In the genomic region with DNA sequence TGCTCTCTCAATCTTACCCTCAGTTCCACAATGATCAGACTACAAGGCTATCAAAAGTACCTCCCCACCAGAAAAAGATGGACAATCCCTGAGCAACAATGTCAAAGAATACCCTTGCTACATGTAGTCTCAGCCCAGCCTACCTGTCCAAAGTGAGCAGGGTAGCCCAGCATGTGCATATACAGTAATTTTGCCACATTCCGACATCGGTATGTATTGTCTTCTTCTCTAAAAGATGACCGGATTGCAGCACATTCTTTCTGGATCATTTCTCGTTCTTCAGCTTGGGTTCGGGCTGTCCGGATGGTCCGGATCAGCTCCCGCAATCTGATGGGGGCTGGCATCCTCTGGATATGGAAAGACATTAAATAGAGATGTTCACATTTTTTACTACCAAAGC, we compare ENCODE assay signal across 18 cellular contexts. TPM values are rescaled to one million over a fixed set of nuclear protein-coding genes. Genes with fewer than 3 reads are reported as not detected.
DNase-seq lines count a peak whose midpoint lies in the region; ATAC-seq, FAIRE-seq and TF ChIP-seq lines count a peak whose summit lies in the region.
"Had no signal": no experiment of that assay in that cellular context is flagged by ENCODE, and none has a peak within 500 bp of the region (broad histone marks: within the 10 kb centered on the region; RNA-seq: fewer than 3 reads in every experiment).

No MANE protein-coding gene starts in this region.

- H3K79me2 ChIP-seq in HepG2 (ENCODE audit: insufficient read depth, low read length): peaks cover 83% of the 10 kb centered on the region

- intact Hi-C loops in HepG2 (cut with micrococcal nuclease; ENCODE audit: unreplicated experiment) (no loop called here), right lobe of liver (cut with DNase I) (no loop called here)
- intact Hi-C loops in CD4-positive, alpha-beta T cell (cut with DNase I, micrococcal nuclease): no loop called here

- H3K4me2 ChIP-seq in HepG2 (ENCODE audit: low read depth, low read length): no peak overlapping the region
- H3K4me2 ChIP-seq: BLaER1 treated with 17β-estradiol and CSF1 and Interleukin-3, amounts not matched to agents 10 nM and 100 nM; GM23338 had no signal

- 98% methylated on average over 8 of the region's 8 CpGs for WGBS in HepG2 (ENCODE audit: low lambda C conversion rate)
- WGBS in right lobe of liver (ENCODE audit: insufficient coverage, low coverage, low lambda C conversion rate, missing lambda C conversion rate): 91% methylated on average over 8 of the region's 8 CpGs
- WGBS in small intestine, 3 donors: 90 to 97% (median 92%) methylated on average over 8 of the region's 8 CpGs

- no peak for TF ChIP-seq EP300 in HepG2 (IDR thresholded peaks at IDR 0.05; ENCODE audit: low read depth in 2 of 2, low read length in 2 of 2)
- no peak for TF ChIP-seq EP300 in HepG2 (CRISPR knock-in tag; IDR thresholded peaks at IDR 0.05; ENCODE audit: borderline replicate concordance)

- ATAC-seq in HepG2 (no peak), right lobe of liver (no peak), HG03135 (IDR thresholded peaks at IDR 0.05; ENCODE audit: unreplicated experiment) (no peak)
- ATAC-seq in stimulated activated effector memory CD8-positive, alpha-beta T cell treated with anti-CD3 and anti-CD28 coated beads, Interleukin-12 subunit alpha, Interleukin-12 subunit beta, amount 100 ng/mL, for 72 hours: no peak
- ATAC-seq in CD4-positive, alpha-beta T cell (ENCODE audit: poor library complexity): no peak
- ATAC-seq: GM23338 had no signal

- no TSS peak for BruUV-seq in HepG2 (replicated peaks; lab: Mats Ljungman, UMichigan)

- no peaks in the 10 kb centered on the region for H3K9me3 Mint-ChIP-seq in endothelial cell (ENCODE audit: unreplicated experiment)
- no peaks in the 10 kb centered on the region for H3K9me3 Mint-ChIP-seq in stimulated activated effector memory CD8-positive, alpha-beta T cell treated with anti-CD3 and anti-CD28 coated beads, Interleukin-12 subunit alpha, Interleukin-12 subunit beta, amount 100 ng/mL, for 72 hours
- no peaks in the 10 kb centered on the region for H3K9me3 Mint-ChIP-seq in CD4-positive, alpha-beta T cell
- H3K9me3 Mint-ChIP-seq: CD8-positive, alpha-beta memory T cell; GM23338 had no signal

- in situ Hi-C loops in HepG2 (cut with HindIII; ENCODE audit: extremely low pct_ligation_motif_present, low pct_unique_long_range_greater_than_20kb): no loop called here

- H3K4me3 ChIP-seq in HepG2 (replicated peaks in 1 of 3; ENCODE audit: insufficient read depth in 1 of 3, low read depth in 2 of 3, low read length in 3 of 3) (no peak overlapping the region), right lobe of liver (no peak overlapping the region), neutrophil (ENCODE audit: low read depth in 1 of 2, low read length in 1 of 2) (no peak overlapping the region), small intestine (ENCODE audit: low read depth in 1 of 2, low read length in 2 of 2) (no peak overlapping the region)
- H3K4me3 ChIP-seq: BLaER1 treated with 17β-estradiol and CSF1 and Interleukin-3, amounts not matched to agents 10 nM and 100 nM; GM23338 had no signal

- DNase-seq in HepG2 (ENCODE audit: low spot score): no peak
- no peak for DNase-seq in right lobe of liver
- no peak for DNase-seq in endothelial cell (ENCODE audit: low spot score)
- DNase-seq in stimulated activated effector memory CD8-positive, alpha-beta T cell treated with anti-CD3 and anti-CD28 coated beads, Interleukin-12 subunit alpha, Interleukin-12 subunit beta, amount 100 ng/mL, for 72 hours (ENCODE audit: low spot score in 2 of 2): no peak
- DNase-seq in small intestine: no peak
- no peak for DNase-seq in CD4-positive, alpha-beta T cell
- DNase-seq: CD8-positive, alpha-beta memory T cell; COR-L47; DMS 273 treated with DMSO at 0.1 percent for 48 hours; HCEC 1CT had no signal

- H3K27me3 Mint-ChIP-seq in endothelial cell (ENCODE audit: unreplicated experiment): no peaks in the 10 kb centered on the region
- H3K27me3 Mint-ChIP-seq in CD4-positive, alpha-beta T cell: no peaks in the 10 kb centered on the region
- H3K27me3 Mint-ChIP-seq: B cell; CD8-positive, alpha-beta memory T cell had no signal

- H3K9ac ChIP-seq in HepG2 (ENCODE audit: insufficient read depth, low read depth, low read length): no peak overlapping the region
- H3K9ac ChIP-seq: BLaER1 treated with 17β-estradiol and CSF1 and Interleukin-3, amounts not matched to agents 10 nM and 100 nM had no signal

- H3K27ac Mint-ChIP-seq in endothelial cell (ENCODE audit: unreplicated experiment): no peak overlapping the region
- H3K27ac Mint-ChIP-seq in stimulated activated effector memory CD8-positive, alpha-beta T cell treated with anti-CD3 and anti-CD28 coated beads, Interleukin-12 subunit alpha, Interleukin-12 subunit beta, amount 100 ng/mL, for 72 hours: peak overlapping the region; percentile 56
- H3K27ac Mint-ChIP-seq in CD4-positive, alpha-beta T cell: no peak overlapping the region
- H3K27ac Mint-ChIP-seq: B cell, GM23338 had no signal

- H3K36me3 ChIP-seq in HepG2 (replicated peaks in 1 of 2; ENCODE audit: control insufficient read depth in 1 of 2, insufficient read depth in 2 of 2, low read length in 2 of 2): peaks cover 18 to 54% of the 10 kb centered on the region in 2 experiments
- peaks cover 4 to 23% (median 13%) of the 10 kb centered on the region in 4 donors for H3K36me3 ChIP-seq in right lobe of liver
- peaks cover 42% of the 10 kb centered on the region for H3K36me3 ChIP-seq in neutrophil
- H3K36me3 ChIP-seq in small intestine (ENCODE audit: control insufficient read depth in 2 of 2, insufficient read depth in 2 of 2, low read length in 2 of 2): peaks cover 6 to 11% of the 10 kb centered on the region in 2 donors

- POLR2A ChIA-PET in HepG2 (lab: Yijun Ruan, JAX): interaction anchor here (1.9 kb wide), 1 partner anchor 19 kb away, joined by 10 read pairs; the partner anchor contains the start of gene AP1G1
- POLR2A ChIA-PET in CD4-positive, alpha-beta T cell (lab: Charles Lee): interaction anchor here (0.7 to 1.1 kb wide), 2 partner anchors 94 to 106 kb away, joined by 4 read pairs; partner anchors contain the start of genes IST1 and ZNF821

- H4K20me1 ChIP-seq in HepG2 (ENCODE audit: insufficient read depth, low read length): peaks cover 10% of the 10 kb centered on the region

- FAIRE-seq in HepG2 (lab: Jason Lieb, UNC) (no peak), small intestine (lab: Jason Lieb, UNC) (no peak)
- FAIRE-seq: G401.6, GM12891, H54 had no signal

- no peak for TF ChIP-seq CTCF in HepG2 (CRISPR knock-in tag; IDR thresholded peaks at IDR 0.05)
- no peak for TF ChIP-seq CTCF in right lobe of liver (IDR thresholded peaks at IDR 0.05)
- no peak for TF ChIP-seq CTCF in endothelial cell (IDR thresholded peaks at IDR 0.05; ENCODE audit: unreplicated experiment)
- no peak for TF ChIP-seq CTCF in neutrophil (IDR thresholded peaks at IDR 0.05)
- no peak for TF ChIP-seq CTCF in CD4-positive, alpha-beta T cell (IDR thresholded peaks at IDR 0.05)

- peak overlapping the region; percentile 9 for H3K4me3 Mint-ChIP-seq in endothelial cell (ENCODE audit: unreplicated experiment)
- no peak overlapping the region for H3K4me3 Mint-ChIP-seq in stimulated activated effector memory CD8-positive, alpha-beta T cell treated with anti-CD3 and anti-CD28 coated beads, Interleukin-12 subunit alpha, Interleukin-12 subunit beta, amount 100 ng/mL, for 72 hours
- no peak overlapping the region for H3K4me3 Mint-ChIP-seq in CD4-positive, alpha-beta T cell
- H3K4me3 Mint-ChIP-seq: B cell; CD8-positive, alpha-beta memory T cell; GM23338 had no signal

- H3K27me3 ChIP-seq in HepG2 (ENCODE audit: control insufficient read depth in 1 of 2, insufficient read depth in 2 of 2, low read length in 2 of 2): no peaks in the 10 kb centered on the region
- no peaks in the 10 kb centered on the region for H3K27me3 ChIP-seq in right lobe of liver
- no peaks in the 10 kb centered on the region for H3K27me3 ChIP-seq in neutrophil
- H3K27me3 ChIP-seq in small intestine (ENCODE audit: control insufficient read depth in 2 of 2, insufficient read depth in 2 of 2, low read length in 2 of 2): no peaks in the 10 kb centered on the region
- no peaks in the 10 kb centered on the region for H3K27me3 ChIP-seq in CD4-positive, alpha-beta T cell (ENCODE audit: control insufficient read depth, insufficient read depth, low read length)
- H3K27me3 ChIP-seq: BLaER1 treated with 17β-estradiol and CSF1 and Interleukin-3, amounts not matched to agents 10 nM and 100 nM had no signal

- TF ChIP-seq RAD21 in HepG2 (CRISPR knock-in tag; IDR thresholded peaks at IDR 0.05): no peak

- CTCF ChIA-PET in HepG2 (lab: Yijun Ruan, JAX; ENCODE audit: low intra/inter-chr PET ratio, low total read pairs): no interaction called here
- CTCF ChIA-PET in CD4-positive, alpha-beta T cell (lab: Charles Lee): no interaction called here

- TF ChIP-seq POLR2A in HepG2 (IDR thresholded peaks at IDR 0.05; ENCODE audit: insufficient read depth in 1 of 2, low read depth in 2 of 2, low read length in 2 of 2): no peak
- no peak for TF ChIP-seq POLR2A in right lobe of liver (IDR thresholded peaks at IDR 0.05)

- no peaks in the 10 kb centered on the region for H3K9me3 ChIP-seq in HepG2 (ENCODE audit: low read length)
- no peaks in the 10 kb centered on the region for H3K9me3 ChIP-seq in right lobe of liver
- H3K9me3 ChIP-seq in neutrophil: no peaks in the 10 kb centered on the region
- no peaks in the 10 kb centered on the region for H3K9me3 ChIP-seq in small intestine (ENCODE audit: control insufficient read depth, low read depth)
- H3K9me3 ChIP-seq in CD4-positive, alpha-beta T cell (ENCODE audit: control insufficient read depth, low read length): no peaks in the 10 kb centered on the region
- H3K9me3 ChIP-seq: BLaER1 treated with 17β-estradiol and CSF1 and Interleukin-3, amounts not matched to agents 10 nM and 100 nM had no signal

- H3K27ac ChIP-seq in HepG2 (ENCODE audit: extremely low read length, insufficient read depth, low read length) (no peak overlapping the region), right lobe of liver (no peak overlapping the region), neutrophil (peak overlapping the region; percentile 53), small intestine (ENCODE audit: low read depth in 1 of 2, low read length in 1 of 2) (no peak overlapping the region)
- H3K27ac ChIP-seq in CD4-positive, alpha-beta T cell (ENCODE audit: low read depth, low read length): no peak overlapping the region
- H3K27ac ChIP-seq: BLaER1 treated with 17β-estradiol and CSF1 and Interleukin-3, amounts not matched to agents 10 nM and 100 nM had no signal

- no peak overlapping the region for H2AFZ ChIP-seq in HepG2 (ENCODE audit: low read length)
- H2AFZ ChIP-seq: GM23338 had no signal

- H3K4me1 ChIP-seq in HepG2 (ENCODE audit: insufficient read depth, low read length) (peaks cover 7% of the 10 kb centered on the region; the same call in 1 of the 2 replicates), right lobe of liver (peaks cover 0 to 14% (median 9%) of the 10 kb centered on the region in 4 donors), neutrophil (ENCODE audit: control insufficient read depth in 1 of 2, insufficient read depth in 1 of 2, low read depth in 1 of 2, low read length in 1 of 2) (peaks cover 13 to 16% of the 10 kb centered on the region in 2 experiments), small intestine (ENCODE audit: control insufficient read depth in 2 of 2, insufficient read depth in 1 of 2, low read depth in 1 of 2, low read length in 1 of 2) (no peaks in the 10 kb centered on the region)

- H3K36me3 Mint-ChIP-seq in endothelial cell (ENCODE audit: low read depth, unreplicated experiment): peaks cover 10% of the 10 kb centered on the region
- peaks cover 89% of the 10 kb centered on the region for H3K36me3 Mint-ChIP-seq in stimulated activated effector memory CD8-positive, alpha-beta T cell treated with anti-CD3 and anti-CD28 coated beads, Interleukin-12 subunit alpha, Interleukin-12 subunit beta, amount 100 ng/mL, for 72 hours
- peaks cover 56% of the 10 kb centered on the region for H3K36me3 Mint-ChIP-seq in CD4-positive, alpha-beta T cell (ENCODE audit: low read depth)

- H3K4me1 Mint-ChIP-seq in endothelial cell (ENCODE audit: unreplicated experiment): peaks cover 15% of the 10 kb centered on the region
- H3K4me1 Mint-ChIP-seq in stimulated activated effector memory CD8-positive, alpha-beta T cell treated with anti-CD3 and anti-CD28 coated beads, Interleukin-12 subunit alpha, Interleukin-12 subunit beta, amount 100 ng/mL, for 72 hours: peaks cover 46% of the 10 kb centered on the region
- peaks cover 66% of the 10 kb centered on the region for H3K4me1 Mint-ChIP-seq in CD4-positive, alpha-beta T cell (ENCODE audit: low read depth)
- H3K4me1 Mint-ChIP-seq: GM23338 had no signal

RNA-seq across cellular contexts. Expression of gene AP1G1, which starts 19.5 kb away (rescaled TPM):
- total RNA-seq in HepG2 (2016; rRNA removed; fragmentation: Illumina TruSeq; extraction: Trizol) (66.2 and 87.1 TPM in 2 replicates), right lobe of liver (10 to 100 TPM; 47.8 to 54.1 (median 52.5) TPM), endothelial cell (ENCODE audit: unreplicated experiment) (104 TPM)
- 7.1 TPM in 2 replicates for total RNA-seq in HepG2 (2016; cell fraction: cytosol; rRNA removed; fragmentation: Illumina TruSeq; extraction: Trizol; ENCODE audit: low read depth)
- 66.4 and 87.7 TPM in 2 replicates for total RNA-seq in HepG2 (2016; cell fraction: insoluble cytoplasmic fraction; rRNA removed; fragmentation: Illumina TruSeq; extraction: Trizol)
- 21.0 and 22.8 TPM in 2 replicates for total RNA-seq in HepG2 (2016; cell fraction: membrane; rRNA removed; fragmentation: Illumina TruSeq; extraction: Trizol)
- 90.7 and 111 TPM in 2 replicates for total RNA-seq in HepG2 (2016; cell fraction: nucleus; rRNA removed; fragmentation: Illumina TruSeq; extraction: Trizol)
- polyA plus RNA-seq in HepG2 (2011; rRNA removed) (58.8 and 62.2 TPM in 2 replicates), small intestine (10 to 100 TPM; 17.6 to 23.0 (median 21.4) TPM)
- polyA plus RNA-seq in HepG2 (2011; cell fraction: cytosol; rRNA removed): 40.7 and 56.1 TPM in 2 replicates
- polyA plus RNA-seq in HepG2 (2011; cell fraction: nucleus; rRNA removed): 69.2 and 80.7 TPM in 2 replicates
- polyA plus RNA-seq in HepG2 (2012): 41.7 and 51.2 TPM in 2 replicates
- polyA plus RNA-seq in HepG2 (2016; cell fraction: cytosol; fragmentation: Illumina TruSeq; extraction: Trizol; ENCODE audit: low read depth): 2.4 and 3.2 TPM in 2 replicates
- polyA plus RNA-seq in HepG2 (2016; cell fraction: insoluble cytoplasmic fraction; fragmentation: Illumina TruSeq; extraction: Trizol; ENCODE audit: low read depth): 61.2 and 67.4 TPM in 2 replicates
- polyA plus RNA-seq in HepG2 (2016; cell fraction: membrane; fragmentation: Illumina TruSeq; extraction: Trizol; ENCODE audit: low read depth): 9.9 and 10.4 TPM in 2 replicates
- 71.7 and 84.0 TPM in 2 replicates for polyA plus RNA-seq in HepG2 (2016; cell fraction: nucleus; fragmentation: Illumina TruSeq; extraction: Trizol; ENCODE audit: insufficient read depth, low read depth)
- polyA minus RNA-seq in HepG2 (2011; rRNA and poly(A)+ RNA removed; ENCODE audit: low replicate concordance): 149 and 155 TPM in 2 replicates
- polyA minus RNA-seq in HepG2 (2011; cell fraction: cytosol; rRNA and poly(A)+ RNA removed): 71.5 and 78.8 TPM in 2 replicates
- polyA minus RNA-seq in HepG2 (2011; cell fraction: nucleus; rRNA and poly(A)+ RNA removed): 197 and 211 TPM in 2 replicates
- 100 to 1,000 TPM; 171 to 175 TPM for total RNA-seq in CD4-positive, alpha-beta T cell

RNA-seq across cellular contexts. Expression of gene ATXN1L, which starts 56.6 kb away (rescaled TPM):
- total RNA-seq in HepG2 (2016; rRNA removed; fragmentation: Illumina TruSeq; extraction: Trizol) (22.4 and 23.6 TPM in 2 replicates), right lobe of liver (10 to 100 TPM in 3 of 6 experiments, 1 to 10 TPM in 3; 9.2 to 11.9 (median 10.3) TPM), endothelial cell (ENCODE audit: unreplicated experiment) (34.4 TPM)
- total RNA-seq in HepG2 (2016; cell fraction: cytosol; rRNA removed; fragmentation: Illumina TruSeq; extraction: Trizol; ENCODE audit: low read depth): 3.6 and 5.9 TPM in 2 replicates
- 20.9 and 21.7 TPM in 2 replicates for total RNA-seq in HepG2 (2016; cell fraction: insoluble cytoplasmic fraction; rRNA removed; fragmentation: Illumina TruSeq; extraction: Trizol)
- 10.7 and 13.4 TPM in 2 replicates for total RNA-seq in HepG2 (2016; cell fraction: membrane; rRNA removed; fragmentation: Illumina TruSeq; extraction: Trizol)
- 21.5 and 23.5 TPM in 2 replicates for total RNA-seq in HepG2 (2016; cell fraction: nucleus; rRNA removed; fragmentation: Illumina TruSeq; extraction: Trizol)
- polyA plus RNA-seq in HepG2 (2011; rRNA removed) (19.6 and 20.0 TPM in 2 replicates), small intestine (10 to 100 TPM in 1 of 3 donors, 1 to 10 TPM in 2; 4.3 to 10.8 (median 4.5) TPM)
- 13.1 and 13.9 TPM in 2 replicates for polyA plus RNA-seq in HepG2 (2011; cell fraction: cytosol; rRNA removed)
- 33.8 and 34.8 TPM in 2 replicates for polyA plus RNA-seq in HepG2 (2011; cell fraction: nucleus; rRNA removed)
- polyA plus RNA-seq in HepG2 (2012): 16.8 and 18.1 TPM in 2 replicates
- 1.9 and 3.5 TPM in 2 replicates for polyA plus RNA-seq in HepG2 (2016; cell fraction: cytosol; fragmentation: Illumina TruSeq; extraction: Trizol; ENCODE audit: low read depth)
- polyA plus RNA-seq in HepG2 (2016; cell fraction: insoluble cytoplasmic fraction; fragmentation: Illumina TruSeq; extraction: Trizol; ENCODE audit: low read depth): 14.9 and 15.2 TPM in 2 replicates
- polyA plus RNA-seq in HepG2 (2016; cell fraction: membrane; fragmentation: Illumina TruSeq; extraction: Trizol; ENCODE audit: low read depth): 5.2 and 5.3 TPM in 2 replicates
- polyA plus RNA-seq in HepG2 (2016; cell fraction: nucleus; fragmentation: Illumina TruSeq; extraction: Trizol; ENCODE audit: insufficient read depth, low read depth): 25.4 and 26.1 TPM in 2 replicates
- polyA minus RNA-seq in HepG2 (2011; rRNA and poly(A)+ RNA removed; ENCODE audit: low replicate concordance): 27.5 and 35.3 TPM in 2 replicates
- polyA minus RNA-seq in HepG2 (2011; cell fraction: cytosol; rRNA and poly(A)+ RNA removed): 11.6 and 12.9 TPM in 2 replicates
- 26.9 and 31.0 TPM in 2 replicates for polyA minus RNA-seq in HepG2 (2011; cell fraction: nucleus; rRNA and poly(A)+ RNA removed)
- total RNA-seq in CD4-positive, alpha-beta T cell: 10 to 100 TPM; 61.0 to 61.1 TPM
